In genomic region chr17:76131692-76132573, GRCh38 we compare ENCODE assay signal across 14 cellular contexts. TPM values are rescaled to one million over a fixed set of nuclear protein-coding genes. Genes with fewer than 3 reads are reported as not detected.
DNase-seq lines count a peak whose midpoint lies in the region; ATAC-seq and TF ChIP-seq lines count a peak whose summit lies in the region.
"Had no signal": no experiment of that assay in that cellular context is flagged by ENCODE, and none has a peak within 500 bp of the region (broad histone marks: within the 10 kb centered on the region; RNA-seq: fewer than 3 reads in every experiment).

No MANE protein-coding gene starts in this region.

- H3K4me3 Mint-ChIP-seq in Caco-2 (ENCODE audit: unreplicated experiment) = peak overlapping the region; percentile 52
- H3K4me3 Mint-ChIP-seq in activated T-helper 17 cell treated with anti-CD3 and anti-CD28 coated beads, Interleukin-2, amount 50 U/mL, for 72 hours = no peak overlapping the region

- H3K4me1 ChIP-seq in Caco-2 = peaks cover 68% of the 10 kb centered on the region
- peaks cover 0 to 12% of the 10 kb centered on the region in 2 donors for H3K4me1 ChIP-seq in left lung

- H3K27me3 Mint-ChIP-seq in Caco-2 (ENCODE audit: insufficient read depth, unreplicated experiment) = no peaks in the 10 kb centered on the region
- H3K27me3 Mint-ChIP-seq in activated T-helper 17 cell treated with anti-CD3 and anti-CD28 coated beads, Interleukin-2, amount 50 U/mL, for 72 hours = no peaks in the 10 kb centered on the region

- H3K27ac Mint-ChIP-seq in Caco-2 (ENCODE audit: unreplicated experiment) = peak overlapping the region; percentile 85
- peak overlapping the region; percentile 35 for H3K27ac Mint-ChIP-seq in activated T-helper 17 cell treated with anti-CD3 and anti-CD28 coated beads, Interleukin-2, amount 50 U/mL, for 72 hours

- H3K27me3 ChIP-seq in Caco-2 (replicated peaks; ENCODE audit: control insufficient read depth, insufficient read depth, low read length) = no peaks in the 10 kb centered on the region
- peaks cover 6 to 24% of the 10 kb centered on the region in 2 donors for H3K27me3 ChIP-seq in left lung

- H3K36me3 ChIP-seq in Caco-2 (ENCODE audit: control insufficient read depth, insufficient read depth, low read length) (no peaks in the 10 kb centered on the region), left lung (no peaks in the 10 kb centered on the region)

- TF ChIP-seq CTCF in Caco-2 (IDR thresholded peaks at IDR 0.05; ENCODE audit: insufficient read depth in 1 of 2, low read depth in 1 of 2, low read length in 1 of 2, severe bottlenecking in 1 of 2, unreplicated experiment in 1 of 2) (no peak), left lung (IDR thresholded peaks at IDR 0.05) (no peak)

- H3K27ac ChIP-seq in left lung (no peak overlapping the region), substantia nigra (ENCODE audit: low read depth, low read length, poor library complexity, severe bottlenecking) (no peak overlapping the region)

- peaks cover 64% of the 10 kb centered on the region for H3K4me1 Mint-ChIP-seq in Caco-2 (ENCODE audit: low read depth, unreplicated experiment)
- H3K4me1 Mint-ChIP-seq in activated T-helper 17 cell treated with anti-CD3 and anti-CD28 coated beads, Interleukin-2, amount 50 U/mL, for 72 hours = no peaks in the 10 kb centered on the region

- TSS peak; percentile 52 for BruUV-seq in Caco-2 (replicated peaks; lab: Mats Ljungman, UMichigan)

- ATAC-seq in activated T-helper 17 cell treated with anti-CD3 and anti-CD28 coated beads, Interleukin-2, amount 50 U/mL, for 72 hours (replicated peaks) = no peak
- peak; percentile 30 for ATAC-seq in left lung
- ATAC-seq: stimulated activated naive CD8-positive, alpha-beta T cell treated with anti-CD3 and anti-CD28 coated beads, Interleukin-15, Interleukin-2, amounts not matched to agents 100 U/mL and 50 U/mL, for 24 hours had no signal

- H3K4me3 ChIP-seq in Caco-2 (ENCODE audit: low read depth, low read length) (peak overlapping the region; percentile 21), left lung (peak overlapping the region in 1 of 2 donors; percentile 6)

- CTCF ChIA-PET in Caco-2 (lab: Charles Lee) = interaction anchor here (0.7 to 2.4 kb wide), 16 partner anchors 10 to 254 kb away, joined by 3 to 57 read pairs (median 8); partner anchors contain the start of genes EXOC7 and FOXJ1

- POLR2A ChIA-PET in Caco-2 (lab: Charles Lee) = interaction anchor here (0.6 to 2.5 kb wide), 6 partner anchors 11 to 352 kb away, joined by 3 to 31 read pairs (median 6); partner anchors contain the start of genes EXOC7 and FOXJ1

- peak in 1 of 2 experiments; percentile 40 for DNase-seq in Caco-2
- DNase-seq in HPDE6-E6E7 (ENCODE audit: extremely low spot score) = peak; percentile 76
- no peak for DNase-seq in left lung
- no peak for DNase-seq in AG08395 (ENCODE audit: low spot score)
- no peak for DNase-seq in substantia nigra (lab: John Stamatoyannopoulos, UW)
- DNase-seq in NAMALWA (ENCODE audit: low spot score) = no peak
- no peak for DNase-seq in NCI-H146 treated with DMSO at 0.1 percent for 48 hours (lab: John Stamatoyannopoulos, UW; ENCODE audit: unreplicated experiment)
- DNase-seq: dermis blood vessel endothelial cell; foreskin fibroblast; SIG-M5; stimulated activated naive CD8-positive, alpha-beta T cell treated with anti-CD3 and anti-CD28 coated beads, Interleukin-15, Interleukin-2, amounts not matched to agents 100 U/mL and 50 U/mL, for 24 hours had no signal

- intact Hi-C loops in Caco-2 (cut with micrococcal nuclease; ENCODE audit: unreplicated experiment) = loop anchor here (1.0 to 2.0 kb wide), 3 partner anchors 9 to 25 kb away; partner anchors contain the start of gene FOXJ1
- intact Hi-C loops in left lung (cut with DNase I) = no loop called here

- peaks cover 6% of the 10 kb centered on the region for H3K36me3 Mint-ChIP-seq in Caco-2 (ENCODE audit: insufficient read depth, unreplicated experiment)
- no peaks in the 10 kb centered on the region for H3K36me3 Mint-ChIP-seq in activated T-helper 17 cell treated with anti-CD3 and anti-CD28 coated beads, Interleukin-2, amount 50 U/mL, for 72 hours (ENCODE audit: low read depth)

- H3K9me3 ChIP-seq in Caco-2 = no peaks in the 10 kb centered on the region
- no peaks in the 10 kb centered on the region for H3K9me3 ChIP-seq in left lung

- no peaks in the 10 kb centered on the region for H3K9me3 Mint-ChIP-seq in Caco-2 (ENCODE audit: unreplicated experiment)
- H3K9me3 Mint-ChIP-seq in activated T-helper 17 cell treated with anti-CD3 and anti-CD28 coated beads, Interleukin-2, amount 50 U/mL, for 72 hours = no peaks in the 10 kb centered on the region

RNA-seq across cellular contexts. Expression of gene FOXJ1, which starts 9.1 kb away (rescaled TPM):
- 7.0 and 10.7 TPM in 2 replicates for total RNA-seq in Caco-2 (2022)
- total RNA-seq in activated T-helper 17 cell treated with anti-CD3 and anti-CD28 coated beads, Interleukin-2, amount 50 U/mL, for 72 hours = under 1 TPM in 1 of 2 donors, not detected in 1; 0.15 TPM
- total RNA-seq in left lung = 10 to 100 TPM in 1 of 2 donors, 1 to 10 TPM in 1; 7.7 to 15.9 TPM
- total RNA-seq: dermis blood vessel endothelial cell, M059J, NCI-H460 had no signal

RNA-seq across cellular contexts. Expression of gene EXOC7, which starts 28.3 kb away (rescaled TPM):
- total RNA-seq in Caco-2 (2022) (205 TPM in 2 replicates), left lung (100 to 1,000 TPM; 114 to 123 TPM)
- total RNA-seq in activated T-helper 17 cell treated with anti-CD3 and anti-CD28 coated beads, Interleukin-2, amount 50 U/mL, for 72 hours = 100 to 1,000 TPM; 104 to 117 TPM

RNA-seq across cellular contexts. Expression of gene ZACN, which starts 53.0 kb away (rescaled TPM):
- 0.34 TPM in 1 of 2 replicates, not detected in the other for total RNA-seq in Caco-2 (2022)
- 10 to 100 TPM in 1 of 2 donors, 1 to 10 TPM in 1; 6.5 to 13.5 TPM for total RNA-seq in activated T-helper 17 cell treated with anti-CD3 and anti-CD28 coated beads, Interleukin-2, amount 50 U/mL, for 72 hours
- under 1 TPM in 1 of 2 donors, not detected in 1; 0.12 TPM for total RNA-seq in left lung
- total RNA-seq: dermis blood vessel endothelial cell had no signal

RNA-seq across cellular contexts. Expression of gene GALR2, which starts 57.4 kb away (rescaled TPM):
- total RNA-seq in Caco-2 (2022) = 0.50 and 0.79 TPM in 2 replicates
- total RNA-seq in activated T-helper 17 cell treated with anti-CD3 and anti-CD28 coated beads, Interleukin-2, amount 50 U/mL, for 72 hours = 10 to 100 TPM in 1 of 2 donors, 1 to 10 TPM in 1; 7.5 to 14.8 TPM
- total RNA-seq in left lung = under 1 TPM in 1 of 2 donors, not detected in 1; 0.23 TPM
- total RNA-seq: dermis blood vessel endothelial cell, NCI-H460 had no signal

RNA-seq across cellular contexts. Expression of gene SRP68, which starts 59.6 kb away (rescaled TPM):
- total RNA-seq in Caco-2 (2022) = 105 and 113 TPM in 2 replicates
- 100 to 1,000 TPM; 109 to 117 TPM for total RNA-seq in activated T-helper 17 cell treated with anti-CD3 and anti-CD28 coated beads, Interleukin-2, amount 50 U/mL, for 72 hours
- 10 to 100 TPM; 61.0 to 72.3 TPM for total RNA-seq in left lung
